28 cellular contexts compared by ENCODE assay signal in the genomic region with DNA sequence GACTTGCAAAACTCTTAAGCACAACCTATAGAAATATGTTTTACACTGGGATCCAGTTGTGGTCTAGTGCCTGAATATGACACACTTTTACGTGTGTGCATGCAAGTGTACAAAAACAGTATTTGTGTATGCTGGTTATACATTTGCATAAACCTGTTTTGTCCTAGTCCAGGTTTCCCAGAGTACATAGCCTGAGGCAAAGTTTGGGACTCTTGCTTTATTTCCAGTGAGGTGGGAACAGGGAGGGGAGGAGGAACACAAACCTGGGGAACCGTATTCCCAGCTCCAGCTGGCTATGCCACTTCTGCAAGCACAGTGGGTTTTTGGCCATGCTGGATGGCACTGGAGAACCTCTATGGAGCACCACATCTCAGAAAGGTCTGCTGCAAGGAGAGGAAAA.
"Had no signal": no experiment of that assay in that cellular context is flagged by ENCODE, and none has a peak within 500 bp of the region (broad histone marks: within the 10 kb centered on the region; RNA-seq: fewer than 3 reads in every experiment).

No MANE protein-coding gene starts in this region.

- H3K4me3 Mint-ChIP-seq: activated CD8-positive, alpha-beta T cell treated with anti-CD3 and anti-CD28 coated beads, Interleukin-2, amount 10 ng/mL, durations not matched to agents 7 days and 5 days; activated naive CD8-positive, alpha-beta T cell treated with anti-CD3 and anti-CD28 coated beads, Interleukin-2, amount 50 U/mL, for 24 hours; activated T-cell treated with anti-CD3 and anti-CD28 coated beads, Interleukin-2, amount 50 U/mL, for 72 hours; dendritic cell treated with granulocyte-macrophage colony-stimulating factor and Interleukin-4, amounts not matched to agents 40 ng/mL and 50 ng/mL, for 4 days; immature natural killer cell; natural killer cell; stimulated activated effector memory CD8-positive, alpha-beta T cell treated with anti-CD3 and anti-CD28 coated beads, Interleukin-12 subunit alpha, Interleukin-12 subunit beta, amount 100 ng/mL, for 72 hours; stimulated activated naive CD8-positive, alpha-beta T cell treated with anti-CD3 and anti-CD28 coated beads, Interleukin-15, amount 100 ng/mL, for 72 hours had no signal

- H3K9me3 Mint-ChIP-seq: activated T-cell treated with anti-CD3 and anti-CD28 coated beads, Interleukin-2, amount 50 U/mL, for 72 hours; dendritic cell treated with granulocyte-macrophage colony-stimulating factor and Interleukin-4, amounts not matched to agents 40 ng/mL and 50 ng/mL, for 4 days; natural killer cell; stimulated activated effector memory CD8-positive, alpha-beta T cell treated with anti-CD3 and anti-CD28 coated beads, Interleukin-12 subunit alpha, Interleukin-12 subunit beta, amount 100 ng/mL, for 72 hours; stimulated activated naive CD8-positive, alpha-beta T cell treated with anti-CD3 and anti-CD28 coated beads, Interleukin-15, amount 100 ng/mL, for 72 hours had no signal

- DNase-seq: activated CD4-positive, alpha-beta T cell treated with anti-CD3 and anti-CD28 coated beads, Interleukin-2, amount 50 U/mL, for 1 hour; activated CD4-positive, CD25-positive, alpha-beta regulatory T cell treated with anti-CD3 and anti-CD28 coated beads, Interleukin-2, amount 50 U/mL, for 72 hours; activated CD8-positive, alpha-beta T cell treated with anti-CD3 and anti-CD28 coated beads, Interleukin-2, amount 10 ng/mL, durations not matched to agents 7 days and 5 days; activated gamma-delta T cell; activated naive CD4-positive, alpha-beta T cell treated with anti-CD3 and anti-CD28 coated beads, Interleukin-2, amount 50 U/mL, for 16 hours; activated naive CD8-positive, alpha-beta T cell treated with anti-CD3 and anti-CD28 coated beads, Interleukin-2, amount 50 U/mL, for 24 hours; activated T-cell treated with anti-CD3 and anti-CD28 coated beads, Interleukin-2, amount 50 U/mL, for 72 hours; anterior cingulate cortex; body of pancreas; effector CD8-positive, alpha-beta T cell; foreskin keratinocyte; immature natural killer cell; kidney glomerular epithelial cell; left ventricle myocardium superior; midbrain; natural killer cell; ovary; right lobe of liver; small intestine; stimulated activated CD4-positive, alpha-beta T cell treated with anti-CD3 and anti-CD28 coated beads, Interleukin-2, amount 100 ng/mL, for 24 hours; stimulated activated naive CD8-positive, alpha-beta T cell treated with anti-CD3 and anti-CD28 coated beads, Interleukin-15, amount 100 ng/mL, for 72 hours; T-helper 1 cell had no signal

- H3K27ac ChIP-seq: body of pancreas, foreskin keratinocyte, hepatocyte, ovary, prostate gland, right lobe of liver, tibial nerve, WERI-Rb-1 had no signal

- H3K36me3 Mint-ChIP-seq: immature natural killer cell; natural killer cell; stimulated activated effector memory CD8-positive, alpha-beta T cell treated with anti-CD3 and anti-CD28 coated beads, Interleukin-12 subunit alpha, Interleukin-12 subunit beta, amount 100 ng/mL, for 72 hours had no signal

- H3K4me1 Mint-ChIP-seq: activated naive CD8-positive, alpha-beta T cell treated with anti-CD3 and anti-CD28 coated beads, Interleukin-2, amount 50 U/mL, for 24 hours; immature natural killer cell; natural killer cell; stimulated activated effector memory CD8-positive, alpha-beta T cell treated with anti-CD3 and anti-CD28 coated beads, Interleukin-12 subunit alpha, Interleukin-12 subunit beta, amount 100 ng/mL, for 72 hours; stimulated activated naive CD8-positive, alpha-beta T cell treated with anti-CD3 and anti-CD28 coated beads, Interleukin-15, amount 100 ng/mL, for 72 hours had no signal

- H3K27ac Mint-ChIP-seq: activated CD8-positive, alpha-beta T cell treated with anti-CD3 and anti-CD28 coated beads, Interleukin-2, amount 10 ng/mL, durations not matched to agents 7 days and 5 days; activated naive CD8-positive, alpha-beta T cell treated with anti-CD3 and anti-CD28 coated beads, Interleukin-2, amount 50 U/mL, for 24 hours; activated T-cell treated with anti-CD3 and anti-CD28 coated beads, Interleukin-2, amount 50 U/mL, for 72 hours; dendritic cell treated with granulocyte-macrophage colony-stimulating factor and Interleukin-4, amounts not matched to agents 40 ng/mL and 50 ng/mL, for 4 days; immature natural killer cell; natural killer cell; stimulated activated effector memory CD8-positive, alpha-beta T cell treated with anti-CD3 and anti-CD28 coated beads, Interleukin-12 subunit alpha, Interleukin-12 subunit beta, amount 100 ng/mL, for 72 hours had no signal

- ATAC-seq: activated CD8-positive, alpha-beta T cell treated with anti-CD3 and anti-CD28 coated beads, Interleukin-2, amount 10 ng/mL, durations not matched to agents 7 days and 5 days; activated naive CD8-positive, alpha-beta T cell treated with anti-CD3 and anti-CD28 coated beads, Interleukin-2, amount 50 U/mL, for 24 hours; activated T-cell treated with anti-CD3 and anti-CD28 coated beads, Interleukin-2, amount 50 U/mL, for 72 hours; body of pancreas; left ventricle myocardium superior; natural killer cell; right lobe of liver; stimulated activated effector memory CD8-positive, alpha-beta T cell treated with anti-CD3 and anti-CD28 coated beads, Interleukin-12 subunit alpha, Interleukin-12 subunit beta, amount 100 ng/mL, for 72 hours had no signal

- H3K27me3 Mint-ChIP-seq: activated naive CD8-positive, alpha-beta T cell treated with anti-CD3 and anti-CD28 coated beads, Interleukin-2, amount 50 U/mL, for 24 hours; stimulated activated naive CD8-positive, alpha-beta T cell treated with anti-CD3 and anti-CD28 coated beads, Interleukin-15, amount 100 ng/mL, for 72 hours had no signal
